9 cellular contexts compared by ENCODE assay signal in the genomic region with DNA sequence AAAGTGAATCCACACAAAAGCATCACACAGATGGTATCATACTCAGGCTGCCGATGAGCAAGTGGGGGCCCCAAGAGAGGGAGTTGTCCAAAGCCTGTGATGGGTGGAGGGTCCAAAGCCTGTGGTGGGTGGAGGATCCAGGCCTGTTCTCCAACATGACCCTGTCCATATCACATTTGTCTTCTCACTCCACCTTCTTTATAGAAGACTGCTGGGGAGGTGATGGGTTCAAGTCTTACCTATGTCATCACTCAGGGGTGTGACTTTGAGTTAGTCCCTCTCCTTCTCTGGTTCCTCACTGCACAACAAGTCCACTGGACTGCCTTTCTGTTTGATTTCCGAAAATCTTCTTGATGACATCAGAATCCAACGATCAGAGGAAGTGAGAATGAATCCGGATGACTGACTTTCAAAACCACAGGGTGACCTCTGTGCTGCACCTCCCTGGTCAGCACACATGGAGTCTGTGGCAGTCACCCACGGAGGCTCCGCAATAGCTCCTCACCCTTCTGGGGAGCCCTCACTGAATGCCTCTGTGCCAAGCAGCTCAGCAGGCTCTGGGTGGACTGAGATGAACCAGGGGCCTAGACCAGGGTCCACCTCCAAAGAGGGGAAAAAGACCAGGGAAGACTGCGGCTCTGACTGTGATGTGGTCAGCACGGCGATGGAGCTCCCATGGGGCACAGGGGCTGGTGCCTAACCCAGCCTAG.
A peak's percentile ranks its signal among the peaks of the same experiment; 100 is the strongest.
DNase-seq lines count a peak whose midpoint lies in the region; ATAC-seq and TF ChIP-seq lines count a peak whose summit lies in the region.
"Had no signal": no experiment of that assay in that cellular context is flagged by ENCODE, and none has a peak within 500 bp of the region (broad histone marks: within the 10 kb centered on the region; RNA-seq: fewer than 3 reads in every experiment).

No MANE protein-coding gene starts in this region.

- intact Hi-C loops in IMR-90 (cut with micrococcal nuclease) = no loop called here

- no peak overlapping the region for H3K9ac ChIP-seq in IMR-90 (ENCODE audit: low read depth, low read length)

- H4K5ac ChIP-seq in IMR-90 (ENCODE audit: low read depth, low read length) = no peak overlapping the region; the same call in 1 of the 2 replicates

- H3K9me1 ChIP-seq in IMR-90 (ENCODE audit: insufficient read depth, low read length) = peaks cover 20% of the 10 kb centered on the region

- no peaks in the 10 kb centered on the region for H3K36me3 Mint-ChIP-seq in stimulated activated naive CD8-positive, alpha-beta T cell treated with anti-CD3 and anti-CD28 coated beads, Interleukin-15, Interleukin-2, amounts not matched to agents 100 ng/mL and 50 ng/mL, for 24 hours (ENCODE audit: low read depth)

- POLR2A ChIA-PET in IMR-90 (lab: Charles Lee; ENCODE audit: unreplicated experiment) = interaction anchor here (0.6 kb wide), 1 partner anchor 265 kb away, joined by 5 read pairs; no protein-coding TSS in a partner anchor

- BruUV-seq in IMR-90 (replicated peaks; lab: Mats Ljungman, UMichigan) = no TSS peak

- peak overlapping the region; percentile 88; the same call in 1 of the 2 replicates for H2AK5ac ChIP-seq in IMR-90 (ENCODE audit: low read depth, low read length)

- H2AFZ ChIP-seq in IMR-90 (replicated peaks; ENCODE audit: low read length, poor library complexity) = peak overlapping the region; percentile 18

- H3K4me3 Mint-ChIP-seq in stimulated activated naive CD8-positive, alpha-beta T cell treated with anti-CD3 and anti-CD28 coated beads, Interleukin-15, Interleukin-2, amounts not matched to agents 100 ng/mL and 50 ng/mL, for 24 hours = peak overlapping the region; percentile 73

- H3K4me1 Mint-ChIP-seq in stimulated activated naive CD8-positive, alpha-beta T cell treated with anti-CD3 and anti-CD28 coated beads, Interleukin-15, Interleukin-2, amounts not matched to agents 100 ng/mL and 50 ng/mL, for 24 hours (ENCODE audit: low read depth) = peaks cover 86% of the 10 kb centered on the region

- no peaks in the 10 kb centered on the region for H3K27me3 Mint-ChIP-seq in stimulated activated naive CD8-positive, alpha-beta T cell treated with anti-CD3 and anti-CD28 coated beads, Interleukin-15, Interleukin-2, amounts not matched to agents 100 ng/mL and 50 ng/mL, for 24 hours

- in situ Hi-C loops in IMR-90 (cut with MboI; ENCODE audit: low sequenced_read_pairs) = no loop called here

- H3K36me3 ChIP-seq in IMR-90 (ENCODE audit: control insufficient read depth, insufficient read depth, low read length) = no peaks in the 10 kb centered on the region
- H3K36me3 ChIP-seq in MG63 = no peaks in the 10 kb centered on the region
- H3K36me3 ChIP-seq: SJSA1 had no signal

- TF ChIP-seq RAD21 in IMR-90 (IDR thresholded peaks at IDR 0.05; ENCODE audit: low read length) = no peak

- no CpG with 5 or more reads among the region's 9 CpGs for WGBS in IMR-90 (ENCODE audit: extremely low coverage in 2 of 2, insufficient read length in 1 of 2), 2 experiments

- peak overlapping the region; percentile 40; the same call in 1 of the 3 replicates for H2BK15ac ChIP-seq in IMR-90 (ENCODE audit: low read depth, low read length)

- H3K4me3 ChIP-seq in IMR-90 (ENCODE audit: insufficient read depth, low read depth, low read length) = no peak overlapping the region
- no peak overlapping the region for H3K4me3 ChIP-seq in choroid plexus epithelial cell (ENCODE audit: low read depth, low read length)
- H3K4me3 ChIP-seq in MG63 = no peak overlapping the region
- H3K4me3 ChIP-seq: SJSA1 had no signal

- no peak overlapping the region for H3K56ac ChIP-seq in IMR-90 (ENCODE audit: extremely low read depth, insufficient read depth, low read length)

- H2BK20ac ChIP-seq in IMR-90 (ENCODE audit: low read depth, low read length) = peak overlapping the region; percentile 38; the same call in 1 of the 2 replicates

- H3K9me3 Mint-ChIP-seq in stimulated activated naive CD8-positive, alpha-beta T cell treated with anti-CD3 and anti-CD28 coated beads, Interleukin-15, Interleukin-2, amounts not matched to agents 100 ng/mL and 50 ng/mL, for 24 hours = peaks cover 6% of the 10 kb centered on the region

- H3K27me3 ChIP-seq in IMR-90 (ENCODE audit: control insufficient read depth, insufficient read depth, low read length) = no peaks in the 10 kb centered on the region
- H3K27me3 ChIP-seq in MG63 = no peaks in the 10 kb centered on the region
- H3K27me3 ChIP-seq: SJSA1 had no signal

- peak overlapping the region; percentile 48 for H3K14ac ChIP-seq in IMR-90 (replicated peaks; ENCODE audit: low read depth, low read length)

- dilution Hi-C loops in IMR-90 (cut with HindIII; ENCODE audit: low sequenced_read_pairs, unreplicated experiment) = no loop called here

- CTCF ChIA-PET in IMR-90 (lab: Yijun Ruan, JAX) = no interaction called here

- peak overlapping the region; percentile 61; the same call in 1 of the 2 replicates for H2BK120ac ChIP-seq in IMR-90 (ENCODE audit: low read depth, low read length)

- no peak overlapping the region for H3K23ac ChIP-seq in IMR-90 (ENCODE audit: low read depth, low read length)

- H3K4me2 ChIP-seq in IMR-90 (ENCODE audit: low read depth, low read length) = no peak overlapping the region

- H3K27ac Mint-ChIP-seq in stimulated activated naive CD8-positive, alpha-beta T cell treated with anti-CD3 and anti-CD28 coated beads, Interleukin-15, Interleukin-2, amounts not matched to agents 100 ng/mL and 50 ng/mL, for 24 hours = peak overlapping the region; percentile 93

- ATAC-seq in GM21390 (IDR thresholded peaks at IDR 0.05; ENCODE audit: unreplicated experiment) = peak; percentile 37
- peak; percentile 67; the same call in 1 of the 2 replicates for ATAC-seq in IMR-90 (ENCODE audit: low read depth)
- no peak for ATAC-seq in HG02973 (IDR thresholded peaks at IDR 0.05; ENCODE audit: unreplicated experiment)

- peak overlapping the region; percentile 33 for H2AK9ac ChIP-seq in IMR-90 (replicated peaks; ENCODE audit: low read depth, low read length, poor library complexity)

- H3K9me3 ChIP-seq in IMR-90 (ENCODE audit: control insufficient read depth, insufficient read depth, low read length) = no peaks in the 10 kb centered on the region
- no peaks in the 10 kb centered on the region for H3K9me3 ChIP-seq in MG63
- H3K9me3 ChIP-seq: SJSA1 had no signal

- H4K91ac ChIP-seq in IMR-90 (ENCODE audit: insufficient read depth, low read depth, low read length) = 0 out of 2 replicates have a peak overlapping the region, but pooled peaks have one; percentile 1

- TF ChIP-seq CTCF in GM10266 (IDR thresholded peaks at IDR 0.05; ENCODE audit: control insufficient read depth, insufficient read depth, low read depth, missing control alignments) (no peak), IMR-90 (conservative IDR thresholded peaks at IDR 0.05; ENCODE audit: low read depth, low read length) (no peak), choroid plexus epithelial cell (conservative IDR thresholded peaks at IDR 0.05; ENCODE audit: low read depth, low read length) (no peak)

- TF ChIP-seq POLR2A in IMR-90 (IDR thresholded peaks at IDR 0.05; ENCODE audit: low read depth, low read length) = no peak

- peak overlapping the region; percentile 63 for H3K4ac ChIP-seq in IMR-90 (ENCODE audit: low read depth, low read length)

- no peak overlapping the region for H3K27ac ChIP-seq in IMR-90 (ENCODE audit: insufficient read depth, low read length)
- H3K27ac ChIP-seq: SJSA1 had no signal

- H2BK5ac ChIP-seq in IMR-90 (ENCODE audit: low read depth, low read length, poor library complexity, severe bottlenecking) = peak overlapping the region; percentile 40

- peak; percentile 57 for DNase-seq in GM10266 (ENCODE audit: extremely low spot score)
- peak; percentile 92 for DNase-seq in IMR-90
- peak; percentile 93 for DNase-seq in choroid plexus epithelial cell (ENCODE audit: low read depth)
- no peak for DNase-seq in stimulated activated naive CD4-positive, alpha-beta T cell (lab: John Stamatoyannopoulos, UW)
- DNase-seq in MG63 = no peak

- no peaks in the 10 kb centered on the region for H4K20me1 ChIP-seq in IMR-90 (ENCODE audit: insufficient read depth, low read length)

- H3K4me1 ChIP-seq in IMR-90 (ENCODE audit: control insufficient read depth, insufficient read depth, low read length) = peaks cover 10% of the 10 kb centered on the region

- peak overlapping the region in 1 of 2 experiments; percentile 51; a peak in 2 of 4 replicates for H4K8ac ChIP-seq in IMR-90 (ENCODE audit: low read depth in 2 of 2, low read length in 2 of 2)

- H3K18ac ChIP-seq in IMR-90 (ENCODE audit: low read depth, low read length) = peak overlapping the region; percentile 28; the same call in 1 of the 2 replicates

- H3K79me1 ChIP-seq in IMR-90 (ENCODE audit: low read depth in 1 of 2, low read length in 2 of 2) = no peaks in the 10 kb centered on the region

TF ChIP-seq in IMR-90, 13 proteins besides CTCF, POLR2A, EP300 and RAD21 (continues in another document):
- TF ChIP-seq, protein P1, sequence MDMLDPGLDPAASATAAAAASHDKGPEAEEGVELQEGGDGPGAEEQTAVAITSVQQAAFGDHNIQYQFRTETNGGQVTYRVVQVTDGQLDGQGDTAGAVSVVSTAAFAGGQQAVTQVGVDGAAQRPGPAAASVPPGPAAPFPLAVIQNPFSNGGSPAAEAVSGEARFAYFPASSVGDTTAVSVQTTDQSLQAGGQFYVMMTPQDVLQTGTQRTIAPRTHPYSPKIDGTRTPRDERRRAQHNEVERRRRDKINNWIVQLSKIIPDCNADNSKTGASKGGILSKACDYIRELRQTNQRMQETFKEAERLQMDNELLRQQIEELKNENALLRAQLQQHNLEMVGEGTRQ (IDR thresholded peaks at IDR 0.05; ENCODE audit: low read depth, low read length) = no peak
- no peak for TF ChIP-seq SMC3 (IDR thresholded peaks at IDR 0.05; ENCODE audit: low read depth, low read length)
- TF ChIP-seq CEBPB (IDR thresholded peaks at IDR 0.05; ENCODE audit: low read depth, low read length) = peak; percentile 25; the same call in 1 of the 2 replicates
- no peak for TF ChIP-seq RCOR1 (IDR thresholded peaks at IDR 0.05; ENCODE audit: insufficient replicate concordance, low read length)
- no peak for TF ChIP-seq MAZ (IDR thresholded peaks at IDR 0.05; ENCODE audit: borderline replicate concordance, low read depth, low read length)
- 0 out of 2 replicates have a peak, but pooled peaks have one; percentile 15 for TF ChIP-seq FOS (IDR thresholded peaks at IDR 0.05; ENCODE audit: low read depth, low read length)
- no peak for TF ChIP-seq CHD1 (IDR thresholded peaks at IDR 0.05; ENCODE audit: low read depth, low read length)
- peak; percentile 20; the same call in 1 of the 2 replicates for TF ChIP-seq MAFK (IDR thresholded peaks at IDR 0.05; ENCODE audit: low read depth, low read length)
- no peak for TF ChIP-seq NFE2L2 (IDR thresholded peaks at IDR 0.05; ENCODE audit: low read depth, low read length)
- TF ChIP-seq MXI1 (IDR thresholded peaks at IDR 0.05; ENCODE audit: borderline replicate concordance, low read depth, low read length) = 0 out of 2 replicates have a peak, but pooled peaks have one; percentile 27
- peak; percentile 57 for TF ChIP-seq BHLHE40 (IDR thresholded peaks at IDR 0.05; ENCODE audit: low read depth, low read length)

Comparison
In these comparisons a context has a peak if more than half of its experiments do, and no peak if none do; other contexts are left out.
1. DNase-seq: peak in GM10266 (single experiment), IMR-90 (single experiment) and choroid plexus epithelial cell (single experiment); none in stimulated activated naive CD4-positive, alpha-beta T cell (0 of 6) and MG63 (single experiment).